In the genomic region with DNA sequence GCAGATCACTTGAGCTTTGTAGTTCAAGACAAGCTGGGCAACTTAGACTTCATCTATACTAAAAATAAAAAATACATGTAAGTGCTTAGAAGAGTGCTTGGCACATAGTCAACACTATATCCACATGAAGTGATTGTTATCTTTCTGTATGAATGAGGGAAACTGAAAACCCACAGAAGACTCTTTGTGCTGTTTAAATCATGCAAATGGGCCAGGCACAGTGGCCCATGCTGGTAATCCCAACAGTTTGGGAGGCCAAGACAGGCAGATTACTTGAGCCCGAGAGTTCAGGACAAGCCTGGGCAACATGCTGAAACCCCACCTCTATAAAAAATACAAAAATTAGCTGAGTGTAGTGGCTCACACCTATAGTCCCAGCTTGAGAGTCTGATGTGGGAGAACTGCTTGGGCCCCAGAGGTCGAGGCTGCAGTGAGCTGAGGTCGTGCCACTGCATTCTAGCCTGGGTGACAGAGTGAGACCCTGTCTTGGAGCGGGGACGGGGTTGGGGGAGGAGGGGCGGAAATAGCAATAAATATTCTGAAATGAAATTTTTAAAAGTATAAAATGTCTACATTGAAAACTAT, we compare ENCODE assay signal across 16 cellular contexts.
DNase-seq lines count a peak whose midpoint lies in the region; ATAC-seq, FAIRE-seq and TF ChIP-seq lines count a peak whose summit lies in the region.
"Had no signal": no experiment of that assay in that cellular context is flagged by ENCODE, and none has a peak within 500 bp of the region (broad histone marks: within the 10 kb centered on the region; RNA-seq: fewer than 3 reads in every experiment).

No MANE protein-coding gene starts in this region.

- no peak overlapping the region for H3K23ac ChIP-seq in H9 (ENCODE audit: insufficient read length, low read depth, low read length)

- H4K8ac ChIP-seq in H9 (replicated peaks; ENCODE audit: insufficient read length, low read depth, low read length) = no peak overlapping the region

- no peaks in the 10 kb centered on the region for H3K36me3 Mint-ChIP-seq in H9 (ENCODE audit: insufficient read depth in 1 of 3, low read depth in 3 of 3)
- H3K36me3 Mint-ChIP-seq in activated naive CD4-positive, alpha-beta T cell treated with anti-CD3 and anti-CD28 coated beads, Interleukin-2, amount 50 U/mL, for 72 hours = peaks cover 3 to 14% of the 10 kb centered on the region in 2 donors

- H3K23me2 ChIP-seq in H9 (ENCODE audit: insufficient read length, low read depth, low read length, poor library complexity, severe bottlenecking) = no peaks in the 10 kb centered on the region

- no peaks in the 10 kb centered on the region for H3K4me1 ChIP-seq in H9 (ENCODE audit: insufficient read depth, low read length)
- H3K4me1 ChIP-seq in left lung = no peaks in the 10 kb centered on the region
- no peaks in the 10 kb centered on the region for H3K4me1 ChIP-seq in uterus
- H3K4me1 ChIP-seq: Caco-2 had no signal

- no CpG with 5 or more reads among the region's 6 CpGs for WGBS in H9 (ENCODE audit: extremely low coverage, insufficient read length, low lambda C conversion rate)

- H2BK20ac ChIP-seq in H9 (ENCODE audit: low read depth, low read length, poor library complexity, severe bottlenecking) = no peak overlapping the region

- H3K14ac ChIP-seq in H9 (ENCODE audit: insufficient read depth, low read length) = no peak overlapping the region

- no peak overlapping the region for H2BK12ac ChIP-seq in H9 (ENCODE audit: insufficient read length, low read depth, low read length)

- H3K27me3 ChIP-seq in H9 (ENCODE audit: insufficient read depth, low read length) (no peaks in the 10 kb centered on the region), left lung (no peaks in the 10 kb centered on the region), uterus (no peaks in the 10 kb centered on the region)

- no peak overlapping the region for H3T11ph ChIP-seq in H9 (ENCODE audit: low read length)

- no peak overlapping the region for H4K91ac ChIP-seq in H9 (ENCODE audit: insufficient read length, low read depth, low read length)

- no peak overlapping the region for H3K4ac ChIP-seq in H9 (ENCODE audit: low read depth, low read length)

- TF ChIP-seq POLR2A in GM12891 (IDR thresholded peaks at IDR 0.05; ENCODE audit: low read depth, low read length) = no peak
- no peak for TF ChIP-seq POLR2A in uterus (IDR thresholded peaks at IDR 0.05)

- no peaks in the 10 kb centered on the region for H3K9me3 Mint-ChIP-seq in H9
- H3K9me3 Mint-ChIP-seq in activated naive CD4-positive, alpha-beta T cell treated with anti-CD3 and anti-CD28 coated beads, Interleukin-2, amount 50 U/mL, for 72 hours = peaks cover 0 to 4% of the 10 kb centered on the region in 2 donors

- no peak overlapping the region for H3K56ac ChIP-seq in H9 (ENCODE audit: insufficient read length, low read depth, low read length)

- no peak overlapping the region for H3K4me3 Mint-ChIP-seq in H9
- H3K4me3 Mint-ChIP-seq: CD14-positive monocyte had no signal

- H2AFZ ChIP-seq in H9 (ENCODE audit: low read length) = no peak overlapping the region

- H3K27me3 Mint-ChIP-seq in H9 (ENCODE audit: low read depth) = no peaks in the 10 kb centered on the region

- H2AK5ac ChIP-seq in H9 (ENCODE audit: insufficient read length, low read length) = no peak overlapping the region

- H3K79me2 ChIP-seq in H9 (ENCODE audit: insufficient read depth, low read length) = no peaks in the 10 kb centered on the region

- no peak overlapping the region for H2BK120ac ChIP-seq in H9 (ENCODE audit: low read depth, low read length, poor library complexity, severe bottlenecking)

- FAIRE-seq in GM12891 (lab: Jason Lieb, UNC) = no peak
- FAIRE-seq: H1 had no signal

- H3K36me3 ChIP-seq in left lung = peaks cover 0 to 13% of the 10 kb centered on the region in 2 donors
- H3K36me3 ChIP-seq in uterus = no peaks in the 10 kb centered on the region

- H3K27ac ChIP-seq in H9 (ENCODE audit: insufficient read length, low read depth, low read length) = no peak overlapping the region
- H3K27ac ChIP-seq in left lung = no peak overlapping the region
- no peak overlapping the region for H3K27ac ChIP-seq in uterus

- H3K4me1 Mint-ChIP-seq in H9 = peaks cover 0 to 6% of the 10 kb centered on the region in 2 experiments; a peak in 2 of 4 replicates
- H3K4me1 Mint-ChIP-seq: CD14-positive monocyte had no signal

- H4K20me1 ChIP-seq in H9 (ENCODE audit: control insufficient read depth, insufficient read depth, insufficient read length) = no peaks in the 10 kb centered on the region

- H3K4me3 ChIP-seq in left lung = no peak overlapping the region
- no peak overlapping the region for H3K4me3 ChIP-seq in uterus

- H3K79me1 ChIP-seq in H9 (ENCODE audit: insufficient read depth, low read depth, low read length, poor library complexity, severe bottlenecking) = no peaks in the 10 kb centered on the region

- peak overlapping the region in 2 of 3 experiments; percentile 34 to 44; a peak in 3 of 7 replicates for H3K27ac Mint-ChIP-seq in H9
- no peak overlapping the region for H3K27ac Mint-ChIP-seq in activated naive CD4-positive, alpha-beta T cell treated with anti-CD3 and anti-CD28 coated beads, Interleukin-2, amount 50 U/mL, for 72 hours
- H3K27ac Mint-ChIP-seq: CD14-positive monocyte had no signal

- no peak overlapping the region for H3K4me2 ChIP-seq in H9 (ENCODE audit: insufficient read depth, insufficient read length, low read length)
- H3K4me2 ChIP-seq: SK-N-SH had no signal

- H2BK5ac ChIP-seq in H9 (ENCODE audit: insufficient read length, low read length) = no peak overlapping the region

- H3K9me3 ChIP-seq in H9 (ENCODE audit: control insufficient read depth, low read depth, low read length) = no peaks in the 10 kb centered on the region
- no peaks in the 10 kb centered on the region for H3K9me3 ChIP-seq in left lung
- no peaks in the 10 kb centered on the region for H3K9me3 ChIP-seq in uterus
- H3K9me3 ChIP-seq: Caco-2, SK-N-SH had no signal

- H2BK15ac ChIP-seq in H9 (ENCODE audit: low read depth, low read length) = no peak overlapping the region

- H4K5ac ChIP-seq in H9 (ENCODE audit: insufficient read length, low read depth, low read length) = no peak overlapping the region

- no peak overlapping the region for H3K18ac ChIP-seq in H9 (ENCODE audit: insufficient read length, low read depth, low read length)

- ATAC-seq in left lung = peak; percentile 38
- no peak for ATAC-seq in activated naive CD4-positive, alpha-beta T cell treated with anti-CD3 and anti-CD28 coated beads, Interleukin-2, amount 50 U/mL, for 72 hours

- H3K9ac ChIP-seq in H9 (ENCODE audit: extremely low read depth, insufficient read length, low read length) = no peak overlapping the region
- H3K9ac ChIP-seq: SK-N-SH had no signal

- DNase-seq in GM12891 (ENCODE audit: insufficient read length, low spot score) = no peak
- DNase-seq in H9 = no peak
- peak; percentile 10 for DNase-seq in OCI-M1 (lab: John Stamatoyannopoulos, UW)
- DNase-seq in left lung = peak in 1 of 2 donors; percentile 22
- no peak for DNase-seq in HK-2 (ENCODE audit: unreplicated experiment)
- DNase-seq in activated naive CD4-positive, alpha-beta T cell treated with anti-CD3 and anti-CD28 coated beads, Interleukin-2, amount 50 U/mL, for 72 hours (ENCODE audit: low spot score in 2 of 2) = no peak
- DNase-seq in inferior parietal cortex (ENCODE audit: extremely low spot score) = no peak
- DNase-seq in uterus = no peak
- DNase-seq: Caco-2; Kasumi-1; NCI-H187 treated with DMSO at 0.1 percent for 48 hours; NCI-H524; NK-92 treated with Interleukin-12 subunit alpha and Interleukin-12 subunit beta, amount 100 ng/mL, for 24 hours; SK-N-SH had no signal

- TF ChIP-seq CTCF in H9 (conservative IDR thresholded peaks at IDR 0.05) (no peak), left lung (IDR thresholded peaks at IDR 0.05) (no peak), uterus (IDR thresholded peaks at IDR 0.05) (no peak)

- intact Hi-C loops in left lung (cut with DNase I) (no loop called here), uterus (cut with DNase I; ENCODE audit: low total_unique reads) (no loop called here)

TF ChIP-seq in GM12891, 5 proteins besides CTCF, POLR2A, EP300 and RAD21:
- TF ChIP-seq POU2F2 (IDR thresholded peaks at IDR 0.05; ENCODE audit: low read depth, low read length) = peak; percentile 38; the same call in 1 of the 2 replicates
- TF ChIP-seq TAF1 (IDR thresholded peaks at IDR 0.05; ENCODE audit: low read depth, low read length) = no peak
TF ChIP-seq in GM12891: peak in this region for 1.

Comparison
In these comparisons a context has a peak if more than half of its experiments do, and no peak if none do; other contexts are left out.
1. H3K27ac Mint-ChIP-seq: peak in H9 (2 of 3); none in activated naive CD4-positive, alpha-beta T cell treated with anti-CD3 and anti-CD28 coated beads, Interleukin-2, amount 50 U/mL, for 72 hours (0 of 2).